ENCODE assay signal across 9 cellular contexts in the genomic region with DNA sequence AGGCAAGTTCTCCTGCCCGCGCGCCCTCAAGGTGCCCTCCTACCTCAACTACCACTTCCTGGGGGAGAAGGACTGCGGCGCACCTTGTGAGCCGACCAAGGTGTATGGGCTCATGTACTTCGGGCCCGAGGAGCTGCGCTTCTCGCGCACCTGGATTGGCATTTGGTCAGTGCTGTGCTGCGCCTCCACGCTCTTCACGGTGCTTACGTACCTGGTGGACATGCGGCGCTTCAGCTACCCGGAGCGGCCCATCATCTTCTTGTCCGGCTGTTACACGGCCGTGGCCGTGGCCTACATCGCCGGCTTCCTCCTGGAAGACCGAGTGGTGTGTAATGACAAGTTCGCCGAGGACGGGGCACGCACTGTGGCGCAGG. TPM values are rescaled to one million over a fixed set of nuclear protein-coding genes. Genes with fewer than 3 reads are reported as not detected.
DNase-seq lines count a peak whose midpoint lies in the region; ATAC-seq and TF ChIP-seq lines count a peak whose summit lies in the region.
"Had no signal": no experiment of that assay in that cellular context is flagged by ENCODE, and none has a peak within 500 bp of the region (broad histone marks: within the 10 kb centered on the region; RNA-seq: fewer than 3 reads in every experiment).

No MANE protein-coding gene starts in this region.

- POLR2A ChIA-PET in activated CD4-positive, alpha-beta T cell treated with anti-CD3 and anti-CD28 coated beads for 36 hours (lab: Charles Lee) = no interaction called here

- in situ Hi-C loops in astrocyte of the cerebellum (cut with HindIII; ENCODE audit: low sequenced_read_pairs) = no loop called here

- H3K27ac Mint-ChIP-seq in activated CD4-positive, alpha-beta T cell treated with anti-CD3 and anti-CD28 coated beads for 36 hours = no peak overlapping the region
- H3K27ac Mint-ChIP-seq: CD8-positive, alpha-beta T cell had no signal

- H3K9me3 Mint-ChIP-seq in activated CD4-positive, alpha-beta T cell treated with anti-CD3 and anti-CD28 coated beads for 36 hours (ENCODE audit: low read depth) = no peaks in the 10 kb centered on the region
- H3K9me3 Mint-ChIP-seq: CD8-positive, alpha-beta T cell had no signal

- no peaks in the 10 kb centered on the region for H3K36me3 ChIP-seq in thymus (ENCODE audit: control insufficient read depth, insufficient read depth)

- CTCF ChIA-PET in activated CD4-positive, alpha-beta T cell treated with anti-CD3 and anti-CD28 coated beads for 36 hours (lab: Charles Lee) = no interaction called here

- intact Hi-C loops in activated CD4-positive, alpha-beta T cell treated with anti-CD3 and anti-CD28 coated beads for 36 hours (cut with DNase I, micrococcal nuclease) = loop anchor here (2.0 to 10.0 kb wide), 5 partner anchors 177 to 1179 kb away; a partner anchor contains a TSS

- ATAC-seq in activated CD4-positive, alpha-beta T cell treated with anti-CD3 and anti-CD28 coated beads for 36 hours = no peak
- ATAC-seq in GM19035 (IDR thresholded peaks at IDR 0.05; ENCODE audit: unreplicated experiment) = no peak
- no peak for ATAC-seq in GM18867 (IDR thresholded peaks at IDR 0.05; ENCODE audit: unreplicated experiment)
- ATAC-seq in GM18511 (IDR thresholded peaks at IDR 0.05; ENCODE audit: unreplicated experiment) = no peak
- ATAC-seq: CD8-positive, alpha-beta T cell had no signal

- H3K4me3 Mint-ChIP-seq in activated CD4-positive, alpha-beta T cell treated with anti-CD3 and anti-CD28 coated beads for 36 hours = peak overlapping the region; percentile 76

- peaks cover 37% of the 10 kb centered on the region for H3K27me3 Mint-ChIP-seq in activated CD4-positive, alpha-beta T cell treated with anti-CD3 and anti-CD28 coated beads for 36 hours

- H3K4me1 Mint-ChIP-seq in activated CD4-positive, alpha-beta T cell treated with anti-CD3 and anti-CD28 coated beads for 36 hours = peaks cover 8% of the 10 kb centered on the region

- no peak overlapping the region for H3K27ac ChIP-seq in thymus (ENCODE audit: low read depth)

- peaks cover 12% of the 10 kb centered on the region for H3K27me3 ChIP-seq in thymus (ENCODE audit: control insufficient read depth, insufficient read depth)

- 29% methylated on average over 31 of the region's 31 CpGs for WGBS in thymus

- no peak for DNase-seq in activated CD4-positive, alpha-beta T cell treated with anti-CD3 and anti-CD28 coated beads for 36 hours
- DNase-seq in activated CD4-positive, alpha-beta T cell treated with anti-CD3 and anti-CD28 coated beads, Interleukin-2, amount 50 U/mL, for 4 hours = no peak
- DNase-seq in astrocyte of the cerebellum (ENCODE audit: low read depth) (no peak), left kidney (ENCODE audit: low read depth, low spot score) (peak; percentile 64)
- DNase-seq: CD8-positive, alpha-beta T cell had no signal

- TF ChIP-seq CTCF in astrocyte of the cerebellum (IDR thresholded peaks at IDR 0.05; ENCODE audit: low read depth, low read length, missing control alignments) = no peak

- H3K4me1 ChIP-seq in thymus (ENCODE audit: control insufficient read depth, insufficient read depth, low read length) = peaks cover 12% of the 10 kb centered on the region

- peak overlapping the region; percentile 59 for H3K4me3 ChIP-seq in astrocyte of the cerebellum (ENCODE audit: low read depth, low read length)
- H3K4me3 ChIP-seq in thymus (ENCODE audit: low read length) = peak overlapping the region; percentile 77

- no peaks in the 10 kb centered on the region for H3K9me3 ChIP-seq in thymus (ENCODE audit: control insufficient read depth)

- no peaks in the 10 kb centered on the region for H3K36me3 Mint-ChIP-seq in activated CD4-positive, alpha-beta T cell treated with anti-CD3 and anti-CD28 coated beads for 36 hours (ENCODE audit: low read depth)
- H3K36me3 Mint-ChIP-seq: CD8-positive, alpha-beta T cell had no signal

RNA-seq across cellular contexts. Expression of a gene that starts 1.4 kb away (rescaled TPM):
- total RNA-seq in activated CD4-positive, alpha-beta T cell treated with anti-CD3 and anti-CD28 coated beads for 36 hours = under 1 TPM; 0.47 to 0.69 TPM
- polyA plus RNA-seq in thymus = 2.8 TPM
- total RNA-seq: CD8-positive, alpha-beta T cell had no signal
